In genomic region chr22:19638282-19639015, GRCh38 we compare ENCODE assay signal across 24 cellular contexts.
"Had no signal": no experiment of that assay in that cellular context is flagged by ENCODE, and none has a peak within 500 bp of the region (broad histone marks: within the 10 kb centered on the region; RNA-seq: fewer than 3 reads in every experiment).

No MANE protein-coding gene starts in this region.

- DNase-seq: dorsolateral prefrontal cortex; effector CD4-positive, alpha-beta T cell; foreskin fibroblast; gastrocnemius medialis; kidney; mesenchymal stem cell; midbrain; naive thymus-derived CD8-positive, alpha-beta T cell; nephron progenitor cell; nucleus accumbens; spleen; stimulated activated CD4-positive, alpha-beta T cell treated with anti-CD3 and anti-CD28 coated beads, Interleukin-4, amount 100 ng/mL, for 4 hours; stimulated activated naive CD8-positive, alpha-beta T cell treated with anti-CD3 and anti-CD28 coated beads, Interleukin-15, Interleukin-2, amounts not matched to agents 100 U/mL and 50 U/mL, for 24 hours; substantia nigra; testis had no signal

- H3K4me3 ChIP-seq: dorsolateral prefrontal cortex, gastrocnemius medialis, prostate gland, right atrium auricular region, skin epidermis, spleen, testis, tibial artery had no signal

- H3K27me3 ChIP-seq: right atrium auricular region, testis had no signal

- H3K36me3 ChIP-seq: gastrocnemius medialis, prostate gland, right atrium auricular region, spleen, tibial artery had no signal

- H3K4me3 Mint-ChIP-seq: naive thymus-derived CD8-positive, alpha-beta T cell; nephron progenitor cell; stimulated activated memory B cell treated with anti-CD40 and anti-IgM and Interleukin-4, amounts not matched to agents 10 μg/mL and 1 μg/mL and 100 μg/mL, for 72 hours; type B pancreatic cell had no signal

- H3K9me3 Mint-ChIP-seq: naive thymus-derived CD8-positive, alpha-beta T cell; nephron progenitor cell; stimulated activated memory B cell treated with anti-CD40 and anti-IgM and Interleukin-4, amounts not matched to agents 10 μg/mL and 1 μg/mL and 100 μg/mL, for 72 hours; type B pancreatic cell had no signal

- H3K9me3 ChIP-seq: gastrocnemius medialis, prostate gland, right atrium auricular region, spleen, testis, tibial artery had no signal

- H3K27ac ChIP-seq: dorsolateral prefrontal cortex, epithelial cell of prostate, gastrocnemius medialis, prostate gland, right atrium auricular region, skin epidermis, spleen, testis, tibial artery had no signal

- H3K4me1 ChIP-seq: gastrocnemius medialis, prostate gland, right atrium auricular region, testis, tibial artery had no signal

- ATAC-seq: esophagus mucosa; gastrocnemius medialis; left lobe of liver; naive thymus-derived CD8-positive, alpha-beta T cell; stimulated activated naive CD8-positive, alpha-beta T cell treated with anti-CD3 and anti-CD28 coated beads, Interleukin-15, Interleukin-2, amounts not matched to agents 100 U/mL and 50 U/mL, for 24 hours had no signal

- H3K27ac Mint-ChIP-seq: naive thymus-derived CD8-positive, alpha-beta T cell; nephron progenitor cell; stimulated activated memory B cell treated with anti-CD40 and anti-IgM and Interleukin-4, amounts not matched to agents 10 μg/mL and 1 μg/mL and 100 μg/mL, for 72 hours; type B pancreatic cell had no signal

- FAIRE-seq: kidney had no signal

- H3K36me3 Mint-ChIP-seq: naive thymus-derived CD8-positive, alpha-beta T cell; stimulated activated memory B cell treated with anti-CD40 and anti-IgM and Interleukin-4, amounts not matched to agents 10 μg/mL and 1 μg/mL and 100 μg/mL, for 72 hours; type B pancreatic cell had no signal

- H3K4me1 Mint-ChIP-seq: naive thymus-derived CD8-positive, alpha-beta T cell; stimulated activated memory B cell treated with anti-CD40 and anti-IgM and Interleukin-4, amounts not matched to agents 10 μg/mL and 1 μg/mL and 100 μg/mL, for 72 hours had no signal
